Comparison of ENCODE assay signal across 22 cellular contexts in genomic region chr11:46725338-46726205, GRCh38. TPM values are rescaled to one million over a fixed set of nuclear protein-coding genes. Genes with fewer than 3 reads are reported as not detected.
"Had no signal": no experiment of that assay in that cellular context is flagged by ENCODE, and none has a peak within 500 bp of the region (broad histone marks: within the 10 kb centered on the region; RNA-seq: fewer than 3 reads in every experiment).

No MANE protein-coding gene starts in this region.

- H3K36me3 Mint-ChIP-seq: activated CD4-positive, alpha-beta memory T cell treated with anti-CD3 and anti-CD28 coated beads for 36 hours; activated naive CD8-positive, alpha-beta T cell treated with anti-CD3 and anti-CD28 coated beads, Interleukin-2, amount 10 ng/mL, durations not matched to agents 7 days and 5 days; natural killer cell treated with Interleukin-12 subunit alpha and Interleukin-12 subunit beta and Interleukin-15 and Interleukin-18, amount 100 ng/mL, for 72 hours had no signal

- H3K4me1 Mint-ChIP-seq: activated CD4-positive, alpha-beta T cell treated with anti-CD3 and anti-CD28 coated beads for 36 hours; activated naive CD8-positive, alpha-beta T cell treated with anti-CD3 and anti-CD28 coated beads, Interleukin-2, amount 10 ng/mL, durations not matched to agents 7 days and 5 days; stimulated activated naive CD8-positive, alpha-beta T cell treated with anti-CD3 and anti-CD28 coated beads, Interleukin-15, amount 100 ng/mL, for 72 hours had no signal

- H3K9me3 Mint-ChIP-seq: activated B cell treated with CpG ODN at 0.5 μM for 24 hours; activated CD4-positive, alpha-beta memory T cell treated with anti-CD3 and anti-CD28 coated beads for 36 hours; activated naive CD4-positive, alpha-beta T cell treated with anti-CD3 and anti-CD28 coated beads for 36 hours; activated T-cell treated with anti-CD3 and anti-CD28 coated beads, Interleukin-2, amount 50 U/mL, for 72 hours; natural killer cell treated with Interleukin-12 subunit alpha and Interleukin-12 subunit beta and Interleukin-15 and Interleukin-18, amount 100 ng/mL, for 72 hours; stimulated activated naive CD8-positive, alpha-beta T cell treated with anti-CD3 and anti-CD28 coated beads, Interleukin-15, amount 100 ng/mL, for 72 hours; T-helper 2 cell treated with Interferon-gamma antibody and Interleukin-4, amounts not matched to agents 5 μg/mL and 100 μg/mL, for 36 hours had no signal

- H2AFZ ChIP-seq: parathyroid adenoma had no signal

- H3K27me3 Mint-ChIP-seq: activated CD4-positive, alpha-beta memory T cell treated with anti-CD3 and anti-CD28 coated beads for 36 hours; activated CD4-positive, alpha-beta T cell treated with anti-CD3 and anti-CD28 coated beads for 36 hours; activated naive CD8-positive, alpha-beta T cell treated with anti-CD3 and anti-CD28 coated beads, Interleukin-2, amount 10 ng/mL, durations not matched to agents 7 days and 5 days; natural killer cell treated with Interleukin-12 subunit alpha and Interleukin-12 subunit beta and Interleukin-15 and Interleukin-18, amount 100 ng/mL, for 72 hours; stimulated activated naive CD8-positive, alpha-beta T cell treated with anti-CD3 and anti-CD28 coated beads, Interleukin-15, amount 100 ng/mL, for 72 hours had no signal

- H3K9ac ChIP-seq: parathyroid adenoma had no signal

- H3K27ac Mint-ChIP-seq: activated B cell treated with CpG ODN at 0.5 μM for 24 hours; activated CD4-positive, alpha-beta memory T cell treated with anti-CD3 and anti-CD28 coated beads for 36 hours; activated CD4-positive, alpha-beta T cell treated with anti-CD3 and anti-CD28 coated beads for 36 hours; activated naive CD4-positive, alpha-beta T cell treated with anti-CD3 and anti-CD28 coated beads for 36 hours; activated naive CD8-positive, alpha-beta T cell treated with anti-CD3 and anti-CD28 coated beads, Interleukin-2, amount 10 ng/mL, durations not matched to agents 7 days and 5 days; activated T-cell treated with anti-CD3 and anti-CD28 coated beads, Interleukin-2, amount 50 U/mL, for 72 hours; natural killer cell treated with Interleukin-12 subunit alpha and Interleukin-12 subunit beta and Interleukin-15 and Interleukin-18, amount 100 ng/mL, for 72 hours; stimulated activated naive CD8-positive, alpha-beta T cell treated with anti-CD3 and anti-CD28 coated beads, Interleukin-15, amount 100 ng/mL, for 72 hours; T-helper 2 cell treated with Interferon-gamma antibody and Interleukin-4, amounts not matched to agents 5 μg/mL and 100 μg/mL, for 36 hours had no signal

- H3K27me3 ChIP-seq: colonic mucosa, dorsolateral prefrontal cortex, esophagus squamous epithelium, gastrocnemius medialis, tibial artery had no signal

- H3K4me1 ChIP-seq: colonic mucosa, gastrocnemius medialis, parathyroid adenoma, tibial artery had no signal

- H3K9me3 ChIP-seq: colonic mucosa, esophagus squamous epithelium, gastrocnemius medialis, tibial artery had no signal

- H3K4me3 Mint-ChIP-seq: activated B cell treated with CpG ODN at 0.5 μM for 24 hours; activated CD4-positive, alpha-beta memory T cell treated with anti-CD3 and anti-CD28 coated beads for 36 hours; activated CD4-positive, alpha-beta T cell treated with anti-CD3 and anti-CD28 coated beads for 36 hours; activated naive CD4-positive, alpha-beta T cell treated with anti-CD3 and anti-CD28 coated beads for 36 hours; activated naive CD8-positive, alpha-beta T cell treated with anti-CD3 and anti-CD28 coated beads, Interleukin-2, amount 10 ng/mL, durations not matched to agents 7 days and 5 days; activated T-cell treated with anti-CD3 and anti-CD28 coated beads, Interleukin-2, amount 50 U/mL, for 72 hours; natural killer cell treated with Interleukin-12 subunit alpha and Interleukin-12 subunit beta and Interleukin-15 and Interleukin-18, amount 100 ng/mL, for 72 hours; stimulated activated naive CD8-positive, alpha-beta T cell treated with anti-CD3 and anti-CD28 coated beads, Interleukin-15, amount 100 ng/mL, for 72 hours; T-helper 2 cell treated with Interferon-gamma antibody and Interleukin-4, amounts not matched to agents 5 μg/mL and 100 μg/mL, for 36 hours had no signal

- ATAC-seq: activated CD4-positive, alpha-beta T cell treated with anti-CD3 and anti-CD28 coated beads for 36 hours; gastrocnemius medialis; stimulated activated naive CD8-positive, alpha-beta T cell treated with anti-CD3 and anti-CD28 coated beads, Interleukin-15, amount 100 ng/mL, for 72 hours had no signal

- DNase-seq: activated B cell treated with CpG ODN at 0.5 μM for 24 hours; activated CD4-positive, alpha-beta memory T cell treated with anti-CD3 and anti-CD28 coated beads for 36 hours; activated CD4-positive, alpha-beta T cell treated with anti-CD3 and anti-CD28 coated beads for 36 hours; activated effector memory CD4-positive, alpha-beta T cell treated with Interleukin-2 at 50 U/mL for 16 hours; activated naive CD4-positive, alpha-beta T cell treated with anti-CD3 and anti-CD28 coated beads for 36 hours; activated naive CD8-positive, alpha-beta T cell treated with anti-CD3 and anti-CD28 coated beads, Interleukin-2, amount 10 ng/mL, durations not matched to agents 7 days and 5 days; activated T-cell treated with anti-CD3 and anti-CD28 coated beads, Interleukin-2, amount 50 U/mL, for 72 hours; amniotic stem cell; colonic mucosa; esophagus squamous epithelium; gastrocnemius medialis; head of caudate nucleus; hypothalamus; right cardiac atrium; stimulated activated CD4-positive, alpha-beta T cell treated with anti-CD3 and anti-CD28 coated beads, Interleukin-1b, Interleukin-23, amount 100 ng/mL, for 48 hours; stimulated activated naive CD8-positive, alpha-beta T cell treated with anti-CD3 and anti-CD28 coated beads, Interleukin-15, amount 100 ng/mL, for 72 hours; tibial artery had no signal

- H3K27ac ChIP-seq: colonic mucosa, dorsolateral prefrontal cortex, esophagus squamous epithelium, gastrocnemius medialis, parathyroid adenoma, tibial artery had no signal

- H3K36me3 ChIP-seq: colonic mucosa, esophagus squamous epithelium, gastrocnemius medialis, tibial artery had no signal

- H3K4me3 ChIP-seq: colonic mucosa, dorsolateral prefrontal cortex, esophagus squamous epithelium, gastrocnemius medialis, tibial artery had no signal

- H3K79me2 ChIP-seq: parathyroid adenoma had no signal

RNA-seq across cellular contexts. Expression of gene F2, which starts 6.6 kb away (rescaled TPM):
- total RNA-seq: activated B cell treated with CpG ODN at 0.5 μM for 24 hours; activated CD4-positive, alpha-beta T cell treated with anti-CD3 and anti-CD28 coated beads for 36 hours; activated naive CD4-positive, alpha-beta T cell treated with anti-CD3 and anti-CD28 coated beads for 36 hours; activated naive CD8-positive, alpha-beta T cell treated with anti-CD3 and anti-CD28 coated beads, Interleukin-2, amount 10 ng/mL, durations not matched to agents 7 days and 5 days; activated T-cell treated with anti-CD3 and anti-CD28 coated beads, Interleukin-2, amount 50 U/mL, for 72 hours; pulmonary artery endothelial cell had no signal
- polyA plus RNA-seq: right cardiac atrium had no signal
